Comparison of ENCODE assay signal across 13 cellular contexts in the genomic region with DNA sequence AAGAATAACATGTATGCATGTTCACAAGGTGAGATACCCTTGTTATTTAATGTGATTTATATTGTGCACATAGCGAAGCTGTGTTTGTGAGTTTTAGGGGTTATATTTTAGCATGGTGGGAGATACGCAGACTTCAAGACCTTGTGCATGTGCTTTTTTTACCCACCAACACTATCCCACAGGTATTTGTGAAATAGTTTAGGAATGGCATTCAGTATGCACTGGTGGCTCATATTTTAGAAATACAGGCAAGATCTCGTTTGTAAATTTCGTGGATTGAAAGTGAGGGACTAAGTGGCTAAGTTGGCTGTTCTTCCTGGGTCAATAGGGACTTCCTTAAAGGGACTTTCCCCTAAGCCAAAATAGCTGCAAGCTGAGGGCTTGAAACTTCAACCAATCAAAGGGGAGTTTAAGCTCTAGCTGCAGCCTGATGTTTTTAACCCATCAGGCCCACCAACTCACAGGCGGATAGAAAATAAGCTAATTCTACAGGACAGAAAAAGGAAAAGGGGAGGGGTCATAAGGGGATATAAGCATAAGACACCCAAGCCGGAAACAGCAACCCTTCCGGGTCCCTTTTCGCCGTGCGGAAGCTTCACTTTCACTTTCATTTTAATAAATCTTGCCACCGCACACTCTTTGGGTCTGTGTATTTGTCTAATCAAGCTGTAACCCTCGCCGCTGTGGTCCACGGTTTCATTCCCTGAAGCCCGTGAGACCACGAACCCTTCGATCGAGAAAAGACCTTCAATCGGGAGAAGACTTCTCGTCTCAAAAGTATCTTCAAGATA.
DNase-seq lines count a peak whose midpoint lies in the region; ATAC-seq, FAIRE-seq and TF ChIP-seq lines count a peak whose summit lies in the region.
"Had no signal": no experiment of that assay in that cellular context is flagged by ENCODE, and none has a peak within 500 bp of the region (broad histone marks: within the 10 kb centered on the region; RNA-seq: fewer than 3 reads in every experiment).

No MANE protein-coding gene starts in this region.

- no peak for TF ChIP-seq POLR2A in HepG2 (IDR thresholded peaks at IDR 0.05; ENCODE audit: insufficient read depth in 1 of 2, low read depth in 2 of 2, low read length in 2 of 2)
- no peak for TF ChIP-seq POLR2A in right lobe of liver (IDR thresholded peaks at IDR 0.05)
- no peak for TF ChIP-seq POLR2A in GM12892 (IDR thresholded peaks at IDR 0.05; ENCODE audit: low read depth, low read length)

- intact Hi-C loops in HepG2 (cut with micrococcal nuclease; ENCODE audit: unreplicated experiment): no loop called here
- intact Hi-C loops in right lobe of liver (cut with DNase I): no loop called here

- no peak for ATAC-seq in HepG2
- ATAC-seq in right lobe of liver: no peak
- no peak for ATAC-seq in GM21786 (IDR thresholded peaks at IDR 0.05; ENCODE audit: unreplicated experiment)
- no peak for ATAC-seq in GM21737 (IDR thresholded peaks at IDR 0.05; ENCODE audit: unreplicated experiment)
- ATAC-seq: GM12878 had no signal

- peak overlapping the region; percentile 96 for H2AFZ ChIP-seq in HepG2 (ENCODE audit: low read length)

- no peaks in the 10 kb centered on the region for H3K79me2 ChIP-seq in HepG2 (ENCODE audit: insufficient read depth, low read length)

- H3K9me3 ChIP-seq in HepG2 (ENCODE audit: low read length): no peaks in the 10 kb centered on the region
- no peaks in the 10 kb centered on the region for H3K9me3 ChIP-seq in right lobe of liver
- H3K9me3 ChIP-seq: ovary had no signal

- no peak for FAIRE-seq in HepG2 (lab: Jason Lieb, UNC)
- no peak for FAIRE-seq in GM12892 (lab: Jason Lieb, UNC)
- FAIRE-seq: GM12878 had no signal

- DNase-seq in HepG2 (ENCODE audit: low spot score): no peak
- no peak for DNase-seq in right lobe of liver
- peak; percentile 4 to 43 for DNase-seq in NCI-H2081 (lab: John Stamatoyannopoulos, UW)
- DNase-seq in RPMI8226: peak; percentile 79
- DNase-seq in GM12892 (ENCODE audit: insufficient read length): no peak
- DNase-seq in hypothalamus (lab: John Stamatoyannopoulos, UW): no peak
- DNase-seq: immature natural killer cell, midbrain, ovary, WERI-Rb-1 had no signal

- no peak for TF ChIP-seq EP300 in HepG2 (IDR thresholded peaks at IDR 0.05; ENCODE audit: low read depth in 2 of 2, low read length in 2 of 2)
- TF ChIP-seq EP300 in HepG2 (CRISPR knock-in tag; IDR thresholded peaks at IDR 0.05; ENCODE audit: borderline replicate concordance): no peak

- H3K9ac ChIP-seq in HepG2 (ENCODE audit: insufficient read depth, low read depth, low read length): no peak overlapping the region

- in situ Hi-C loops in HepG2 (cut with HindIII; ENCODE audit: extremely low pct_ligation_motif_present, low pct_unique_long_range_greater_than_20kb): no loop called here

- no peaks in the 10 kb centered on the region for H4K20me1 ChIP-seq in HepG2 (ENCODE audit: insufficient read depth, low read length)

- H3K27me3 ChIP-seq in HepG2 (ENCODE audit: control insufficient read depth in 1 of 2, insufficient read depth in 2 of 2, low read length in 2 of 2) (no peaks in the 10 kb centered on the region; a peak in 1 of 5 replicates), right lobe of liver (no peaks in the 10 kb centered on the region)
- H3K27me3 ChIP-seq: ovary had no signal

- H3K4me2 ChIP-seq in HepG2 (ENCODE audit: low read depth, low read length): peak overlapping the region; percentile 25

- H3K36me3 ChIP-seq in HepG2 (replicated peaks in 1 of 2; ENCODE audit: control insufficient read depth in 1 of 2, insufficient read depth in 2 of 2, low read length in 2 of 2): no peaks in the 10 kb centered on the region
- H3K36me3 ChIP-seq in right lobe of liver: no peaks in the 10 kb centered on the region
- H3K36me3 ChIP-seq: ovary, WERI-Rb-1 had no signal

- CTCF ChIA-PET in HepG2 (lab: Yijun Ruan, JAX; ENCODE audit: low intra/inter-chr PET ratio, low total read pairs): no interaction called here

- H3K4me3 ChIP-seq in HepG2 (replicated peaks in 1 of 3; ENCODE audit: insufficient read depth in 1 of 3, low read depth in 2 of 3, low read length in 3 of 3): peak overlapping the region; percentile 18 to 40 (median 25); a peak in 4 of 6 replicates
- H3K4me3 ChIP-seq in right lobe of liver: no peak overlapping the region
- H3K4me3 ChIP-seq: GM12878, ovary had no signal

- BruUV-seq in HepG2 (replicated peaks; lab: Mats Ljungman, UMichigan): no TSS peak

- no peak for TF ChIP-seq CTCF in HepG2 (CRISPR knock-in tag; IDR thresholded peaks at IDR 0.05)
- TF ChIP-seq CTCF in right lobe of liver (IDR thresholded peaks at IDR 0.05): no peak

- WGBS in HepG2 (ENCODE audit: low lambda C conversion rate): 59% methylated on average over 20 of the region's 20 CpGs
- 83% methylated on average over 20 of the region's 20 CpGs for WGBS in right lobe of liver (ENCODE audit: insufficient coverage, low coverage, low lambda C conversion rate, missing lambda C conversion rate)

- TF ChIP-seq RAD21 in HepG2 (CRISPR knock-in tag; IDR thresholded peaks at IDR 0.05): no peak

- POLR2A ChIA-PET in HepG2 (lab: Yijun Ruan, JAX): no interaction called here

- no peak overlapping the region for H3K27ac ChIP-seq in HepG2 (ENCODE audit: extremely low read length, insufficient read depth, low read length)
- no peak overlapping the region for H3K27ac ChIP-seq in right lobe of liver
- H3K27ac ChIP-seq: ovary, WERI-Rb-1 had no signal

- H3K4me1 ChIP-seq in HepG2 (ENCODE audit: insufficient read depth, low read length) (no peaks in the 10 kb centered on the region), right lobe of liver (no peaks in the 10 kb centered on the region)

TF ChIP-seq in HepG2, 621 proteins besides CTCF, POLR2A, EP300 and RAD21:
- TF ChIP-seq STAT5B (CRISPR knock-in tag; IDR thresholded peaks at IDR 0.05) (no peak), HOXA3 (CRISPR knock-in tag; IDR thresholded peaks at IDR 0.05) (no peak), ZNF883 (CRISPR knock-in tag; IDR thresholded peaks at IDR 0.05; ENCODE audit: not compliant biosample characterization) (no peak), GABPA (IDR thresholded peaks at IDR 0.05; ENCODE audit: low read depth, low read length) (no peak), GABPA (CRISPR knock-in tag; IDR thresholded peaks at IDR 0.05; ENCODE audit: low read depth) (0 out of 2 replicates have a peak, but pooled peaks have one; percentile 27), IRF2 (CRISPR knock-in tag; IDR thresholded peaks at IDR 0.05) (peak; percentile 69; the same call in 1 of the 2 replicates), MEIS2 (CRISPR knock-in tag; IDR thresholded peaks at IDR 0.05) (no peak), SIX4 (CRISPR knock-in tag; IDR thresholded peaks at IDR 0.05) (no peak)
- TF ChIP-seq, protein P1, sequence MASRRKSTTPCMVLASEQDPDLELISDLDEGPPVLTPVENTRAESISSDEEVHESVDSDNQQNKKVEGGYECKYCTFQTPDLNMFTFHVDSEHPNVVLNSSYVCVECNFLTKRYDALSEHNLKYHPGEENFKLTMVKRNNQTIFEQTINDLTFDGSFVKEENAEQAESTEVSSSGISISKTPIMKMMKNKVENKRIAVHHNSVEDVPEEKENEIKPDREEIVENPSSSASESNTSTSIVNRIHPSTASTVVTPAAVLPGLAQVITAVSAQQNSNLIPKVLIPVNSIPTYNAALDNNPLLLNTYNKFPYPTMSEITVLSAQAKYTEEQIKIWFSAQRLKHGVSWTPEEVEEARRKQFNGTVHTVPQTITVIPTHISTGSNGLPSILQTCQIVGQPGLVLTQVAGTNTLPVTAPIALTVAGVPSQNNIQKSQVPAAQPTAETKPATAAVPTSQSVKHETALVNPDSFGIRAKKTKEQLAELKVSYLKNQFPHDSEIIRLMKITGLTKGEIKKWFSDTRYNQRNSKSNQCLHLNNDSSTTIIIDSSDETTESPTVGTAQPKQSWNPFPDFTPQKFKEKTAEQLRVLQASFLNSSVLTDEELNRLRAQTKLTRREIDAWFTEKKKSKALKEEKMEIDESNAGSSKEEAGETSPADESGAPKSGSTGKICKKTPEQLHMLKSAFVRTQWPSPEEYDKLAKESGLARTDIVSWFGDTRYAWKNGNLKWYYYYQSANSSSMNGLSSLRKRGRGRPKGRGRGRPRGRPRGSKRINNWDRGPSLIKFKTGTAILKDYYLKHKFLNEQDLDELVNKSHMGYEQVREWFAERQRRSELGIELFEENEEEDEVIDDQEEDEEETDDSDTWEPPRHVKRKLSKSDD (CRISPR knock-in tag; IDR thresholded peaks at IDR 0.05; ENCODE audit: low read depth): no peak

Comparison
In these comparisons a context has a peak if more than half of its experiments do, and no peak if none do; other contexts are left out.
1. H3K4me3 ChIP-seq: peak in HepG2 (3 of 3); none in right lobe of liver (0 of 3).
2. DNase-seq: peak in NCI-H2081 (2 of 2) and RPMI8226 (single experiment); none in HepG2 (single experiment), right lobe of liver (0 of 3), GM12892 (single experiment) and hypothalamus (0 of 51).